In the genomic region with DNA sequence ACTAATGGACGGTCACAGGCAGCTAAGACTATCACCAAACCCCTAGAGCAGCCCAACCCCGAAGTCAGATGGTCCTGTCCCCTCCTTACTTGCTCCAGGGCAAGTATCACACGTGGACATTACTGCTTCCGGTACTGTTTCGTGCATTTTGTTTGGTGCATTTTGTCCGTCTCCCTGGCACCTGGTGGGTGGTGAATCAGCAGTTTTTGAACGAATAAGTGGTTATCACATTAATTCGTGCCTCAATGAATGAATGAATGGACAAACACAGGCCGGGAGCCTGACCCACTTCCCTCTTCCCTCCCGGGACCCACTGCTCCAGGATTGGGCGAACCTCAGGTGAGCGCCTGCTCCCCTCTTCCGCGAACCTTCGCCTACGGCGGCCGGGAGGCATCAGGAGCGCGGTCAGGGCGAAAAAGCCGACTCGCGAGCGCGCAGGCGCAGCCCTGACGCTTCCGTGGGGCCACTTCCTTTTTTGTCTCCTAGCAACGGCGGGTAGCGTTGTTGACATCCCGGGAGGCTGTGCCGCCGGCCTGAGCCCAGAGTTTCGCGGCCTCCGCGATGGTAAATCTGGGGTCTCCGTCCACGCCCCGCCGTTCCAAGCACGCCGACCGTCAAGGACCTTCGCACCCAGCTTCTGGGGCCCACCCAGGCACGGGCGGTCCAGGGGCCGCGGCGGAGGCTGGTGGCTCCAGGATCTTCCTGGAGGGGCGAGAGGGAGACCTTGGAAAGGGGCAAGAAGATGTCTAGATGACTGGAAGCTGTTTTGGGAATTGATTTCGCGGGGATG, we compare ENCODE assay signal across 7 cellular contexts. TPM values are rescaled to one million over a fixed set of nuclear protein-coding genes. Genes with fewer than 3 reads are reported as not detected.
DNase-seq lines count a peak whose midpoint lies in the region; ATAC-seq and TF ChIP-seq lines count a peak whose summit lies in the region.

Gene DYNLRB2 (plus strand): TSS at position 478 of the 790 bp plus-strand sequence. CDS start 84 bp downstream, at position 562.

- TF ChIP-seq CTCF in kidney epithelial cell (IDR thresholded peaks at IDR 0.05; ENCODE audit: insufficient read depth, low read length, poor library complexity, severe bottlenecking) = no peak

- no peaks in the 10 kb centered on the region for H3K36me3 ChIP-seq in kidney epithelial cell (ENCODE audit: control insufficient read depth, insufficient read depth, low read length)

- peak; percentile 81 for ATAC-seq in GM18517 (IDR thresholded peaks at IDR 0.05; ENCODE audit: unreplicated experiment)
- peak; percentile 96 for ATAC-seq in HG03025 (IDR thresholded peaks at IDR 0.05; ENCODE audit: low FRiP score, unreplicated experiment)

- peak within 1 kb of the TSS; percentile 69 for H3K27ac ChIP-seq in cingulate gyrus (ENCODE audit: low read depth, low read length)

- peak within 1 kb of the TSS; percentile 84 for H3K4me3 ChIP-seq in kidney epithelial cell (ENCODE audit: low read depth, low read length)

- DNase-seq in NCI-H2107 treated with DMSO at 0.1 percent for 48 hours (lab: John Stamatoyannopoulos, UW; ENCODE audit: unreplicated experiment) (peak; percentile 51), kidney epithelial cell (ENCODE audit: low read depth) (peak; percentile 82)
- DNase-seq in activated CD4-positive, alpha-beta T cell treated with anti-CD3 and anti-CD28 coated beads for 4 hours = peak; percentile 87 to 88
- peak; percentile 81 to 82 for DNase-seq in stimulated activated CD4-positive, alpha-beta T cell treated with anti-CD3 and anti-CD28 coated beads, Interleukin-15, amount 100 ng/mL, for 1 hour (ENCODE audit: low read depth in 1 of 2, low spot score in 1 of 2)

- H3K27me3 ChIP-seq in kidney epithelial cell (ENCODE audit: control insufficient read depth, insufficient read depth, low read length) = no peaks in the 10 kb centered on the region

RNA-seq across cellular contexts. Expression of gene DYNLRB2, which starts in this region (rescaled TPM):
- total RNA-seq in kidney epithelial cell = not detected in 2 replicates

Comparison
In these comparisons a context has a peak if more than half of its experiments do, and no peak if none do; other contexts are left out.
1. Peak in every context shown above with its lines: DNase-seq, ATAC-seq, H3K4me3 ChIP-seq and H3K27ac ChIP-seq.
2. Peak in DNase-seq and H3K4me3 ChIP-seq in kidney epithelial cell; RNA of the gene not detected or under 1 TPM.